ENCODE assay signal across 8 cellular contexts in the genomic region with DNA sequence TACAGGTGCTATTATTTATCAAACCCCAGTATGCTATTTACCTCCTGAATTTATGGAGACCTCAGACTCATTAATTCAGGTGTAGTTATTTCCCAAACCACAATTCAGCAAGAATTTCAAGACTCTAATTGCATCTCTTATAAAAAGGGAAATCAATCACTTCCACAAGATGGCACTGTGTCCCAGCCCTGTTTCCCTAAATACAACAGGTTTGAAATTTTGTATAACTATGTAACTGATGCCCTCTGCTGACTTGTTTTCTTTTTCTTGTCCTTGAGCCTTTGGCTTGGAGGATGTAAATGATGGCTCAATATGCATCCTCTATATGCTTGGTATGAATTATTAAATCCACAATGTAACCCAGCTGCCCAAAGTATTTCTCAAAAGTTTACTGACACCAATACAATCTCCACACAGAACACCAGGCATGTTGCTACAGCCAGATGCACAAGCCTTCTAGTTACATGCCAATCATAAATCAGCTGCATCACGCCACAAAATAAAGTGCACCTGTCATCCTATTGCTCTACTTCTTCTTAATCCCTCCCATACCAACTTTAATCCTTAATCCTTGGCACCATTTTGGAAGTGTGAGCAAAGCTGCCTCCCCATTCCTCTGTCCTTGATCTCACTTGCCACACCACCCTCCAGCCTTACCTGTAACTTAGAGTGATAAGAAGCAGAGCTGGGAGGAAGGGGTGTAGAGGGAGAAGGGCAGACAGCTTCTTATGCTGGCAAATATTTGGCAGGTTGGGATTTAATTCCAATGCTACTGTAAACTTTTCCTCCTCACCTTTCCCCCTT. TPM values are rescaled to one million over a fixed set of nuclear protein-coding genes. Genes with fewer than 3 reads are reported as not detected.
DNase-seq lines count a peak whose midpoint lies in the region; ATAC-seq, FAIRE-seq and TF ChIP-seq lines count a peak whose summit lies in the region.

No MANE protein-coding gene starts in this region.

- no peak overlapping the region for H2AFZ ChIP-seq in SU-DHL-6 (ENCODE audit: low read depth, low read length, severe bottlenecking)

- H3K27ac Mint-ChIP-seq in memory B cell = no peak overlapping the region

- no peaks in the 10 kb centered on the region for H3K79me2 ChIP-seq in SU-DHL-6 (ENCODE audit: insufficient read depth, low read length)

- peak; percentile 41 for DNase-seq in GM04504 (ENCODE audit: low read depth)
- DNase-seq in NCI-H1417 treated with DMSO at 0.1 percent for 48 hours (lab: John Stamatoyannopoulos, UW) = peak; percentile 24
- DNase-seq in dermis blood vessel endothelial cell = peak; percentile 83
- DNase-seq in memory B cell (ENCODE audit: low spot score in 2 of 2) = peak in 1 of 2 donors; percentile 28

- peak; percentile 75 for TF ChIP-seq CTCF in SU-DHL-6 (IDR thresholded peaks at IDR 0.05; ENCODE audit: insufficient read depth, low read length, poor library complexity, severe bottlenecking)

- no peaks in the 10 kb centered on the region for H3K27me3 Mint-ChIP-seq in memory B cell

- no peaks in the 10 kb centered on the region for H3K9me3 ChIP-seq in SU-DHL-6 (ENCODE audit: insufficient read depth, low read length)

- H3K4me1 Mint-ChIP-seq in memory B cell = peaks cover 10% of the 10 kb centered on the region

- H3K36me3 Mint-ChIP-seq in memory B cell = peaks cover 1% of the 10 kb centered on the region

- no peak overlapping the region for H3K27ac ChIP-seq in SU-DHL-6 (ENCODE audit: low read depth, low read length)

- no peaks in the 10 kb centered on the region for H3K27me3 ChIP-seq in SU-DHL-6 (ENCODE audit: low read length)

- no peak overlapping the region for H3K4me3 Mint-ChIP-seq in memory B cell

- no peaks in the 10 kb centered on the region for H4K20me1 ChIP-seq in SU-DHL-6 (ENCODE audit: low read depth, low read length)

- H3K4me3 ChIP-seq in SU-DHL-6 (ENCODE audit: insufficient read depth, low read length, poor library complexity, severe bottlenecking) = no peak overlapping the region

- no peaks in the 10 kb centered on the region for H3K36me3 ChIP-seq in SU-DHL-6 (ENCODE audit: low read length)

- no peaks in the 10 kb centered on the region for H3F3A ChIP-seq in SU-DHL-6 (ENCODE audit: insufficient read depth)

- H3K9me2 ChIP-seq in SU-DHL-6 (replicated peaks; ENCODE audit: insufficient read depth, low read length) = no peaks in the 10 kb centered on the region

- ATAC-seq in memory B cell (ENCODE audit: low read depth) (peak; percentile 78), HG03571 (IDR thresholded peaks at IDR 0.05; ENCODE audit: unreplicated experiment) (no peak), HG03457 (IDR thresholded peaks at IDR 0.05; ENCODE audit: unreplicated experiment) (no peak)

- no peaks in the 10 kb centered on the region for H3K9me3 Mint-ChIP-seq in memory B cell

- peak; percentile 98 for FAIRE-seq in A204.1 (lab: Jason Lieb, UNC)

- no peak overlapping the region for H3K9ac ChIP-seq in SU-DHL-6 (ENCODE audit: low read length)

- H3K4me2 ChIP-seq in SU-DHL-6 (ENCODE audit: low read depth, low read length, poor library complexity, severe bottlenecking) = no peak overlapping the region

RNA-seq across cellular contexts. Expression of a gene that starts 9.0 kb away (rescaled TPM):
- total RNA-seq in dermis blood vessel endothelial cell = not detected in 2 replicates

RNA-seq across cellular contexts. Expression of a gene that starts 14.3 kb away (rescaled TPM):
- 13.6 and 17.9 TPM in 2 replicates for total RNA-seq in dermis blood vessel endothelial cell
